8 cellular contexts compared by ENCODE assay signal in the genomic region with DNA sequence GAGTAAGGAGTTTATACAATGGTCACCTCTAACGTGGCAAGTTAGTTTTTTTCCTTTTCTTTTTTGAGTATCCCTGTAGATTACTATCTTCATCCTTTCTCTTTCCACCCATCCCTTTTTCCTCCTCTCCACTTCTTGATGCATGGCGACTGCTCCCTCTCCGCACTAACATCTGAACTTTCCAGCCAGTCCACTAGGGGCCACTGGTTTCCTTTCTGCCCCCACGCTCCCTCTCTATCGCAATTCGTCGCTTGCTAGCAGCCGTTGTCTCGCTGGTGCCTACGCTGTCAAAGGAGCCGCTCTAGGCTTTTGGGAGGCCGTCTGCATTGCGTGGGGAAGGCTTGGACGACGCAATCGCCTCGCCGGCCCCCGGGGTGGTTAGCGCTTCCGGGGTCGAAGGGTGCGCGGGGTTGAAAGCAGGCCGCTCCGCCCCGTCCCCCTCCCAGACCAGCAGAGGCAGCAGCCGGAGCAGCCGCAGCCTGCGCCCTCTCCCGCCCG. TPM values are rescaled to one million over a fixed set of nuclear protein-coding genes. Genes with fewer than 3 reads are reported as not detected.
DNase-seq lines count a peak whose midpoint lies in the region; TF ChIP-seq lines count a peak whose summit lies in the region.

PCBP2 (plus strand) TSS at position 442 of the 498 bp plus-strand sequence. CDS start 2,699 bp downstream, outside the sequence.

- H3K4me1 Mint-ChIP-seq in neural crest cell = peaks cover 24% of the 10 kb centered on the region

- no peaks in the 10 kb centered on the region for H3K27me3 ChIP-seq in H7 (ENCODE audit: control insufficient read depth, insufficient read depth, low read length)

- peaks cover 21% of the 10 kb centered on the region for H3K36me3 Mint-ChIP-seq in neural crest cell (ENCODE audit: low read depth)

- DNase-seq in G401 (ENCODE audit: low spot score) = peak; percentile 100
- peak; percentile 97 for DNase-seq in H7
- peak; percentile 99 for DNase-seq in M059J (ENCODE audit: low read depth)
- peak; percentile 97 for DNase-seq in SHP77 treated with DMSO at 0.1 percent for 48 hours (lab: John Stamatoyannopoulos, UW)
- peak; percentile 91 for DNase-seq in activated gamma-delta T cell (lab: John Stamatoyannopoulos, UW)
- DNase-seq in fibroblast of the conjunctiva (ENCODE audit: low read depth) = peak; percentile 99
- DNase-seq in neural crest cell (ENCODE audit: low read depth, low spot score) = peak; percentile 96
- peak; percentile 99 for DNase-seq in stromal cell of bone marrow (ENCODE audit: low read depth)

- peak within 1 kb of the TSS; percentile 100 for H3K27ac Mint-ChIP-seq in neural crest cell (ENCODE audit: unreplicated experiment)

- TF ChIP-seq CTCF in neural crest cell (conservative IDR thresholded peaks at IDR 0.05) = peak; percentile 86

- in situ Hi-C loops in G401 (cut with HindIII; ENCODE audit: low sequenced_read_pairs) = no loop called here

- H3K27me3 Mint-ChIP-seq in neural crest cell (ENCODE audit: low read depth) = no peaks in the 10 kb centered on the region

- H3K9me3 Mint-ChIP-seq in neural crest cell = no peaks in the 10 kb centered on the region

- peak within 1 kb of the TSS; percentile 99 for H3K4me3 Mint-ChIP-seq in neural crest cell

- peak within 1 kb of the TSS; percentile 90 for H3K4me3 ChIP-seq in H7 (ENCODE audit: insufficient read depth, low read depth, low read length)

- peaks cover 24% of the 10 kb centered on the region for H3K36me3 ChIP-seq in H7 (replicated peaks; ENCODE audit: control insufficient read depth, insufficient read depth, low read length)

RNA-seq across cellular contexts. Expression of gene PCBP2, which starts in this region (rescaled TPM):
- total RNA-seq in G401 (2014; rRNA removed; shearing (Covaris generic)) = 144 and 145 TPM in 2 replicates
- total RNA-seq in H7 (2014; rRNA removed; shearing (Covaris generic)) = 196 and 207 TPM in 2 replicates
- 90.2 and 194 TPM in 2 replicates for total RNA-seq in M059J (2014; rRNA removed; shearing (Covaris generic))
- total RNA-seq in neural crest cell = 1,351 and 1,375 TPM in 2 replicates

Comparison
In these comparisons a context has a peak if more than half of its experiments do, and no peak if none do; other contexts are left out.
1. Peak in every context shown above with its lines: DNase-seq and H3K4me3 ChIP-seq.